1 cellular context compared by ENCODE assay signal in the genomic region with DNA sequence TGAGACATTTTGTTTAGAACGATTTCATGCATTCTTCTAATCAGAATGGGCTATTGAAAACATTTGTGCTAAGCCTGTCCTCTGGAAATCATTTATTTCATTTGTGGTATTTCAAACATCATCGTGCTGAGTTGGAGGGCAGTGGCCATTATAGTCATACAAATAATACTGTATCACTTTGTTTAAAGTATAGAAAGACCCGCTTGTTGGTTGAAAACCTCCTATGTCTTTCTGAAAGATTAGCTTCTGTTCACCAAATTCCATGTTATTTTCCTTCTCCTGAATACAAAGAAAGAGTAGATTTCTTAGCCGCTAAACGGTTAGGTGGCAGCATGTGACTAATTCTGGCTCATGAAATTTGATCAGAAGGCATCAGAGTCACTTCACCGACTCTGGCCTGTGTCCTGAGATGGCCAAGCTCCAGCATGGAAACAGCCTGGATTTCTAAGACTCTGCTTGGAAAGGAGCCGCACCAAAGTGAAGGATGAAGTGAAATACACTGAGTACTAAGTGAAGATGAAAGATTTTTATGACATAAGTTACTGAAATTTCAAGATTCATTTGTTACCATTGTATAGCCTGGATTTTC.
TF ChIP-seq lines count a peak whose summit lies in the region.

No MANE protein-coding gene starts in this region.

TF ChIP-seq in GM23338, 12 proteins besides CTCF, POLR2A, EP300 and RAD21 (continued from another document):
- TF ChIP-seq, protein P1, sequence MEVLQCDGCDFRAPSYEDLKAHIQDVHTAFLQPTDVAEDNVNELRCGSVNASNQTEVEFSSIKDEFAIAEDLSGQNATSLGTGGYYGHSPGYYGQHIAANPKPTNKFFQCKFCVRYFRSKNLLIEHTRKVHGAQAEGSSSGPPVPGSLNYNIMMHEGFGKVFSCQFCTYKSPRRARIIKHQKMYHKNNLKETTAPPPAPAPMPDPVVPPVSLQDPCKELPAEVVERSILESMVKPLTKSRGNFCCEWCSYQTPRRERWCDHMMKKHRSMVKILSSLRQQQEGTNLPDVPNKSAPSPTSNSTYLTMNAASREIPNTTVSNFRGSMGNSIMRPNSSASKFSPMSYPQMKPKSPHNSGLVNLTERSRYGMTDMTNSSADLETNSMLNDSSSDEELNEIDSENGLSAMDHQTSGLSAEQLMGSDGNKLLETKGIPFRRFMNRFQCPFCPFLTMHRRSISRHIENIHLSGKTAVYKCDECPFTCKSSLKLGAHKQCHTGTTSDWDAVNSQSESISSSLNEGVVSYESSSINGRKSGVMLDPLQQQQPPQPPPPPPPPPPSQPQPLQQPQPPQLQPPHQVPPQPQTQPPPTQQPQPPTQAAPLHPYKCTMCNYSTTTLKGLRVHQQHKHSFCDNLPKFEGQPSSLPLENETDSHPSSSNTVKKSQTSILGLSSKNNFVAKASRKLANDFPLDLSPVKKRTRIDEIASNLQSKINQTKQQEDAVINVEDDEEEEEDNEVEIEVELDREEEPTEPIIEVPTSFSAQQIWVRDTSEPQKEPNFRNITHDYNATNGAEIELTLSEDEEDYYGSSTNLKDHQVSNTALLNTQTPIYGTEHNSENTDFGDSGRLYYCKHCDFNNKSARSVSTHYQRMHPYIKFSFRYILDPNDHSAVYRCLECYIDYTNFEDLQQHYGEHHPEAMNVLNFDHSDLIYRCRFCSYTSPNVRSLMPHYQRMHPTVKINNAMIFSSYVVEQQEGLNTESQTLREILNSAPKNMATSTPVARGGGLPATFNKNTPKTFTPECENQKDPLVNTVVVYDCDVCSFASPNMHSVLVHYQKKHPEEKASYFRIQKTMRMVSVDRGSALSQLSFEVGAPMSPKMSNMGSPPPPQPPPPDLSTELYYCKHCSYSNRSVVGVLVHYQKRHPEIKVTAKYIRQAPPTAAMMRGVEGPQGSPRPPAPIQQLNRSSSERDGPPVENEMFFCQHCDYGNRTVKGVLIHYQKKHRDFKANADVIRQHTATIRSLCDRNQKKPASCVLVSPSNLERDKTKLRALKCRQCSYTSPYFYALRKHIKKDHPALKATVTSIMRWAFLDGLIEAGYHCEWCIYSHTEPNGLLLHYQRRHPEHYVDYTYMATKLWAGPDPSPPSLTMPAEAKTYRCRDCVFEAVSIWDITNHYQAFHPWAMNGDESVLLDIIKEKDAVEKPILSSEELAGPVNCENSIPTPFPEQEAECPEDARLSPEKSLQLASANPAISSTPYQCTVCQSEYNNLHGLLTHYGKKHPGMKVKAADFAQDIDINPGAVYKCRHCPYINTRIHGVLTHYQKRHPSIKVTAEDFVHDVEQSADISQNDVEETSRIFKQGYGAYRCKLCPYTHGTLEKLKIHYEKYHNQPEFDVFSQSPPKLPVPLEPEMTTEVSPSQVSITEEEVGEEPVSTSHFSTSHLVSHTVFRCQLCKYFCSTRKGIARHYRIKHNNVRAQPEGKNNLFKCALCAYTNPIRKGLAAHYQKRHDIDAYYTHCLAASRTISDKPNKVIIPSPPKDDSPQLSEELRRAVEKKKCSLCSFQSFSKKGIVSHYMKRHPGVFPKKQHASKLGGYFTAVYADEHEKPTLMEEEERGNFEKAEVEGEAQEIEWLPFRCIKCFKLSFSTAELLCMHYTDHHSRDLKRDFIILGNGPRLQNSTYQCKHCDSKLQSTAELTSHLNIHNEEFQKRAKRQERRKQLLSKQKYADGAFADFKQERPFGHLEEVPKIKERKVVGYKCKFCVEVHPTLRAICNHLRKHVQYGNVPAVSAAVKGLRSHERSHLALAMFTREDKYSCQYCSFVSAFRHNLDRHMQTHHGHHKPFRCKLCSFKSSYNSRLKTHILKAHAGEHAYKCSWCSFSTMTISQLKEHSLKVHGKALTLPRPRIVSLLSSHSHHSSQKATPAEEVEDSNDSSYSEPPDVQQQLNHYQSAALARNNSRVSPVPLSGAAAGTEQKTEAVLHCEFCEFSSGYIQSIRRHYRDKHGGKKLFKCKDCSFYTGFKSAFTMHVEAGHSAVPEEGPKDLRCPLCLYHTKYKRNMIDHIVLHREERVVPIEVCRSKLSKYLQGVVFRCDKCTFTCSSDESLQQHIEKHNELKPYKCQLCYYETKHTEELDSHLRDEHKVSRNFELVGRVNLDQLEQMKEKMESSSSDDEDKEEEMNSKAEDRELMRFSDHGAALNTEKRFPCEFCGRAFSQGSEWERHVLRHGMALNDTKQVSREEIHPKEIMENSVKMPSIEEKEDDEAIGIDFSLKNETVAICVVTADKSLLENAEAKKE (CRISPR knock-in tag; IDR thresholded peaks at IDR 0.05) = no peak
- TF ChIP-seq CREB1 (CRISPR knock-in tag; IDR thresholded peaks at IDR 0.05; ENCODE audit: low read depth) (no peak), JUNB (IDR thresholded peaks at IDR 0.05; ENCODE audit: unreplicated experiment) (no peak), POLR2AphosphoS5 (IDR thresholded peaks at IDR 0.05; ENCODE audit: low read depth) (no peak), EZH2 (IDR thresholded peaks at IDR 0.05; ENCODE audit: low read depth, unreplicated experiment) (no peak), NANOG (IDR thresholded peaks at IDR 0.05; ENCODE audit: borderline replicate concordance) (no peak)
- TF ChIP-seq, protein P2, sequence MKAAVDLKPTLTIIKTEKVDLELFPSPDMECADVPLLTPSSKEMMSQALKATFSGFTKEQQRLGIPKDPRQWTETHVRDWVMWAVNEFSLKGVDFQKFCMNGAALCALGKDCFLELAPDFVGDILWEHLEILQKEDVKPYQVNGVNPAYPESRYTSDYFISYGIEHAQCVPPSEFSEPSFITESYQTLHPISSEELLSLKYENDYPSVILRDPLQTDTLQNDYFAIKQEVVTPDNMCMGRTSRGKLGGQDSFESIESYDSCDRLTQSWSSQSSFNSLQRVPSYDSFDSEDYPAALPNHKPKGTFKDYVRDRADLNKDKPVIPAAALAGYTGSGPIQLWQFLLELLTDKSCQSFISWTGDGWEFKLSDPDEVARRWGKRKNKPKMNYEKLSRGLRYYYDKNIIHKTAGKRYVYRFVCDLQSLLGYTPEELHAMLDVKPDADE (IDR thresholded peaks at IDR 0.05) = no peak
